ENCODE assay signal across 24 cellular contexts in the genomic region with DNA sequence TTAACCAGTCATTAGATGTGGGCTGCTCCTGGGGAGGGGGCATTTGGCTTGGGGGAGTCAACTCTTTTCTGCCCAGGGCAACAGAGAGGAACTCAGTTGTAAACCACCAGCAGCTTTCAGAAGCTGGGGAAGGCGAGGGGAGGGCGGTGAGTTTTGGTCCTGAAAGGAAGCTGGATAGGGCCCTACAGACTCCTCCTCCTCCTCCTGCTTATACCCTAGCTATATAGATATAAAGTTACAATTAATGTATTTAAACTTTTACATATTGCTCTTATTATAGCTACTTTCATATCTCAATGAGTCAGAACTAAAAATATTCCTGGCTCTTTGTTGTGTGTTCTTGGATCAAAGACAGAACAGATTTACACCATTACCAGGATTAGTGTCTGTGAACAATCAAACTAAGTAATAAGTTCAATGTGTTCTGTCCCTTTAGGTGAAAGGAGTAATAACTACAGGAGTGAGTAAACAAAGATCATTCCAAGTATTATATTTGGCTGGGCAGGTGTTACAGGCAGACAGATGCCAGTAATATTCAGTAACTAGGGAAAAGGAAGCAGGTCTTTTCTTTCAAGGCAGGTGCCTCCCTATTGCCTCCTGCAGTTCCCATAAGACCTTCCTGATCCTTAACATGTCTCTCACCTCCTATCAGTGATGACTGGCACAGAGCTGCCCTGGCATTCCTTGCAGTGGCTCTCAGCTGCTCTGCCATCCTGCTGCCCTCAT. TPM values are rescaled to one million over a fixed set of nuclear protein-coding genes. Genes with fewer than 3 reads are reported as not detected.
A peak's percentile ranks its signal among the peaks of the same experiment; 100 is the strongest.
DNase-seq lines count a peak whose midpoint lies in the region; ATAC-seq and TF ChIP-seq lines count a peak whose summit lies in the region.
"Had no signal": no experiment of that assay in that cellular context is flagged by ENCODE, and none has a peak within 500 bp of the region (broad histone marks: within the 10 kb centered on the region; RNA-seq: fewer than 3 reads in every experiment).

No MANE protein-coding gene starts in this region.

- TF ChIP-seq EP300 in SK-N-SH (IDR thresholded peaks at IDR 0.05; ENCODE audit: borderline replicate concordance in 1 of 2, low read depth in 1 of 2, low read length in 1 of 2), result no peak

- H3K4me3 ChIP-seq in SK-N-SH (ENCODE audit: low read depth in 2 of 2, low read length in 1 of 2) (no peak overlapping the region), fibroblast of the aortic adventitia (ENCODE audit: low read depth, low read length) (no peak overlapping the region), psoas muscle (no peak overlapping the region), hepatocyte (no peak overlapping the region)
- H3K4me3 ChIP-seq: cardiac muscle cell, dorsolateral prefrontal cortex, GM12878, MG63, sigmoid colon had no signal

- TF ChIP-seq RAD21 in SK-N-SH (IDR thresholded peaks at IDR 0.05; ENCODE audit: low read length), result no peak

- POLR2A ChIA-PET in SK-N-SH (lab: Yijun Ruan, JAX), result no interaction called here

- H2AFZ ChIP-seq in SK-N-SH (ENCODE audit: low read depth) (no peak overlapping the region), hepatocyte (no peak overlapping the region)

- TF ChIP-seq CTCF in SK-N-SH (IDR thresholded peaks at IDR 0.05), result no peak
- no peak for TF ChIP-seq CTCF in fibroblast of the aortic adventitia (IDR thresholded peaks at IDR 0.05; ENCODE audit: insufficient read depth, low read length)
- no peak for TF ChIP-seq CTCF in psoas muscle (IDR thresholded peaks at IDR 0.05)
- no peak for TF ChIP-seq CTCF in hepatocyte (IDR thresholded peaks at IDR 0.05; ENCODE audit: poor library complexity)

- peaks cover 4 to 7% of the 10 kb centered on the region in 2 experiments; a peak in 2 of 4 replicates for H3K4me1 ChIP-seq in SK-N-SH (ENCODE audit: control insufficient read depth in 1 of 2, insufficient read depth in 2 of 2, low read depth in 1 of 2, low read length in 1 of 2)
- H3K4me1 ChIP-seq in psoas muscle, result peaks cover 8% of the 10 kb centered on the region
- H3K4me1 ChIP-seq in hepatocyte (ENCODE audit: insufficient read depth), result no peaks in the 10 kb centered on the region
- H3K4me1 ChIP-seq: BE2C had no signal

- CTCF ChIA-PET in SK-N-SH (lab: Yijun Ruan, JAX), result interaction anchor here (1.2 to 3.6 kb wide), 2 partner anchors 10 to 347 kb away, joined by 3 to 25 read pairs; no protein-coding TSS in a partner anchor

- intact Hi-C loops in psoas muscle (cut with DNase I), result no loop called here

- peak; percentile 3 for DNase-seq in DMS53 (lab: John Stamatoyannopoulos, UW)
- DNase-seq in DMS53 treated with DMSO at 0.1 percent for 48 hours (lab: John Stamatoyannopoulos, UW; ENCODE audit: unreplicated experiment), result no peak
- DNase-seq in SK-N-SH, result no peak
- DNase-seq in fibroblast of the aortic adventitia (ENCODE audit: low read depth), result peak; percentile 29
- no peak for DNase-seq in psoas muscle
- DNase-seq in hepatocyte (ENCODE audit: low spot score), result no peak
- no peak for DNase-seq in NCI-H226
- DNase-seq: activated CD4-positive, alpha-beta T cell treated with anti-CD3 and anti-CD28 coated beads for 1 hour; activated naive CD4-positive, alpha-beta T cell; activated T-cell treated with anti-CD3 and anti-CD28 coated beads, Interleukin-2, amount 50 U/mL, for 1 hour; BE2C; DND-41; dorsolateral prefrontal cortex; erythroblast; kidney glomerular epithelial cell; MG63; naive thymus-derived CD8-positive, alpha-beta T cell; NCI-H187 treated with DMSO at 0.1 percent for 48 hours; NCI-H446 treated with DMSO at 0.1 percent for 48 hours; sigmoid colon had no signal

- H3K27me3 ChIP-seq in SK-N-SH (ENCODE audit: insufficient read depth) (peaks cover 5% of the 10 kb centered on the region; the same call in 1 of the 2 replicates), psoas muscle (ENCODE audit: insufficient read depth in 3 of 3, low read length in 2 of 3) (no peaks in the 10 kb centered on the region), hepatocyte (peaks cover 4% of the 10 kb centered on the region)
- H3K27me3 ChIP-seq: BE2C, cardiac muscle cell, MG63, sigmoid colon had no signal

- H3K36me3 ChIP-seq in SK-N-SH (replicated peaks in 1 of 2; ENCODE audit: control insufficient read depth in 1 of 2, insufficient read depth in 2 of 2, low read length in 1 of 2) (no peaks in the 10 kb centered on the region), psoas muscle (ENCODE audit: insufficient read depth in 1 of 2, low read depth in 1 of 2) (no peaks in the 10 kb centered on the region), hepatocyte (replicated peaks; ENCODE audit: insufficient read depth, low read depth) (no peaks in the 10 kb centered on the region)
- H3K36me3 ChIP-seq: BE2C, cardiac muscle cell, MG63, sigmoid colon had no signal

- H3K9me2 ChIP-seq in SK-N-SH (no peaks in the 10 kb centered on the region), hepatocyte (replicated peaks; ENCODE audit: insufficient read depth) (no peaks in the 10 kb centered on the region)

- H3K9me3 ChIP-seq in SK-N-SH (no peaks in the 10 kb centered on the region), psoas muscle (no peaks in the 10 kb centered on the region), hepatocyte (ENCODE audit: low read depth) (no peaks in the 10 kb centered on the region)
- H3K9me3 ChIP-seq: BE2C, MG63, sigmoid colon had no signal

- peak; percentile 58 to 95 (median 76) for ATAC-seq in psoas muscle
- no peak for ATAC-seq in GM21360 (IDR thresholded peaks at IDR 0.05; ENCODE audit: unreplicated experiment)
- ATAC-seq: GM12878; HCT116; naive thymus-derived CD8-positive, alpha-beta T cell had no signal

- no peaks in the 10 kb centered on the region for H3K79me2 ChIP-seq in SK-N-SH (ENCODE audit: insufficient read depth)
- H3K79me2 ChIP-seq in hepatocyte, result no peaks in the 10 kb centered on the region

- no peaks in the 10 kb centered on the region for H4K20me1 ChIP-seq in SK-N-SH (ENCODE audit: insufficient read depth)
- no peaks in the 10 kb centered on the region for H4K20me1 ChIP-seq in hepatocyte (ENCODE audit: insufficient read depth, poor library complexity, severe bottlenecking)

- no peak overlapping the region for H3K27ac ChIP-seq in SK-N-SH (ENCODE audit: low read depth in 2 of 2, low read length in 1 of 2)
- H3K27ac ChIP-seq in psoas muscle, result peak overlapping the region; percentile 1
- H3K27ac ChIP-seq in hepatocyte, result no peak overlapping the region
- H3K27ac ChIP-seq: cardiac muscle cell, dorsolateral prefrontal cortex, sigmoid colon had no signal

- H3K4me2 ChIP-seq in SK-N-SH (no peak overlapping the region), hepatocyte (no peak overlapping the region)

- 20% methylated on average over 1 of the region's 2 CpGs for WGBS in SK-N-SH (ENCODE audit: low lambda C conversion rate)
- WGBS in psoas muscle, 3 donors, result 57 to 70% (median 65%) methylated on average over 2 of the region's 2 CpGs
- WGBS in hepatocyte (ENCODE audit: low lambda C conversion rate, missing lambda C conversion rate), result 66% methylated on average over 2 of the region's 2 CpGs

- no peaks in the 10 kb centered on the region for H3F3A ChIP-seq in SK-N-SH (replicated peaks; ENCODE audit: insufficient read depth)

- no peak overlapping the region for H3K9ac ChIP-seq in SK-N-SH

TF ChIP-seq in SK-N-SH, 30 proteins besides CTCF, POLR2A, EP300 and RAD21:
- TF ChIP-seq, protein P1, sequence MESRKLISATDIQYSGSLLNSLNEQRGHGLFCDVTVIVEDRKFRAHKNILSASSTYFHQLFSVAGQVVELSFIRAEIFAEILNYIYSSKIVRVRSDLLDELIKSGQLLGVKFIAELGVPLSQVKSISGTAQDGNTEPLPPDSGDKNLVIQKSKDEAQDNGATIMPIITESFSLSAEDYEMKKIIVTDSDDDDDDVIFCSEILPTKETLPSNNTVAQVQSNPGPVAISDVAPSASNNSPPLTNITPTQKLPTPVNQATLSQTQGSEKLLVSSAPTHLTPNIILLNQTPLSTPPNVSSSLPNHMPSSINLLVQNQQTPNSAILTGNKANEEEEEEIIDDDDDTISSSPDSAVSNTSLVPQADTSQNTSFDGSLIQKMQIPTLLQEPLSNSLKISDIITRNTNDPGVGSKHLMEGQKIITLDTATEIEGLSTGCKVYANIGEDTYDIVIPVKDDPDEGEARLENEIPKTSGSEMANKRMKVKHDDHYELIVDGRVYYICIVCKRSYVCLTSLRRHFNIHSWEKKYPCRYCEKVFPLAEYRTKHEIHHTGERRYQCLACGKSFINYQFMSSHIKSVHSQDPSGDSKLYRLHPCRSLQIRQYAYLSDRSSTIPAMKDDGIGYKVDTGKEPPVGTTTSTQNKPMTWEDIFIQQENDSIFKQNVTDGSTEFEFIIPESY (IDR thresholded peaks at IDR 0.05; ENCODE audit: borderline replicate concordance, low read depth), result no peak
- TF ChIP-seq EZH2phosphoT487 (IDR thresholded peaks at IDR 0.05; ENCODE audit: borderline replicate concordance, low read depth) (no peak), MXI1 (IDR thresholded peaks at IDR 0.05; ENCODE audit: low read depth, low read length) (no peak), TCF12 (IDR thresholded peaks at IDR 0.05) (peak; percentile 66), FOSL2 (IDR thresholded peaks at IDR 0.05; ENCODE audit: borderline replicate concordance, low read depth) (no peak), MEF2A (IDR thresholded peaks at IDR 0.05; ENCODE audit: borderline replicate concordance, low read depth) (0 out of 2 replicates have a peak, but pooled peaks have one; percentile 13), TAF1 (IDR thresholded peaks at IDR 0.05; ENCODE audit: borderline replicate concordance, low read depth, low read length) (no peak), FOXM1 (IDR thresholded peaks at IDR 0.05; ENCODE audit: low read depth) (no peak)
TF ChIP-seq in SK-N-SH: peak in this region for 2.

RNA-seq across cellular contexts. Expression of gene VPS13A, which starts 20.5 kb away (rescaled TPM):
- 6.0 and 9.7 TPM in 2 replicates for polyA plus RNA-seq in SK-N-SH (2012; rRNA removed)
- 5.0 and 5.6 TPM in 2 replicates for polyA plus RNA-seq in SK-N-SH (2012; cell fraction: cytosol; rRNA removed)
- polyA plus RNA-seq in SK-N-SH (2012; cell fraction: nucleus; rRNA removed), result 17.5 and 47.9 TPM in 2 replicates
- 50.9 and 66.0 TPM in 2 replicates for total RNA-seq in fibroblast of the aortic adventitia (ENCODE audit: low replicate concordance)
- total RNA-seq in psoas muscle, result 10 to 100 TPM; 19.4 to 27.0 (median 20.7) TPM
- 1 to 10 TPM; 3.3 to 9.0 (median 4.7) TPM for polyA plus RNA-seq in psoas muscle
- 64.1 and 65.6 TPM in 2 replicates for total RNA-seq in hepatocyte
- polyA plus RNA-seq in hepatocyte, result 13.2 and 19.3 TPM in 2 replicates

Comparison
In these comparisons a context has a peak if more than half of its experiments do, and no peak if none do; other contexts are left out.
1. DNase-seq: peak in DMS53 (single experiment) and fibroblast of the aortic adventitia (single experiment); none in DMS53 treated with DMSO at 0.1 percent for 48 hours (single experiment), SK-N-SH (single experiment), psoas muscle (0 of 2), hepatocyte (single experiment) and NCI-H226 (single experiment).